Comparison of ENCODE assay signal across 7 cellular contexts in the genomic region with DNA sequence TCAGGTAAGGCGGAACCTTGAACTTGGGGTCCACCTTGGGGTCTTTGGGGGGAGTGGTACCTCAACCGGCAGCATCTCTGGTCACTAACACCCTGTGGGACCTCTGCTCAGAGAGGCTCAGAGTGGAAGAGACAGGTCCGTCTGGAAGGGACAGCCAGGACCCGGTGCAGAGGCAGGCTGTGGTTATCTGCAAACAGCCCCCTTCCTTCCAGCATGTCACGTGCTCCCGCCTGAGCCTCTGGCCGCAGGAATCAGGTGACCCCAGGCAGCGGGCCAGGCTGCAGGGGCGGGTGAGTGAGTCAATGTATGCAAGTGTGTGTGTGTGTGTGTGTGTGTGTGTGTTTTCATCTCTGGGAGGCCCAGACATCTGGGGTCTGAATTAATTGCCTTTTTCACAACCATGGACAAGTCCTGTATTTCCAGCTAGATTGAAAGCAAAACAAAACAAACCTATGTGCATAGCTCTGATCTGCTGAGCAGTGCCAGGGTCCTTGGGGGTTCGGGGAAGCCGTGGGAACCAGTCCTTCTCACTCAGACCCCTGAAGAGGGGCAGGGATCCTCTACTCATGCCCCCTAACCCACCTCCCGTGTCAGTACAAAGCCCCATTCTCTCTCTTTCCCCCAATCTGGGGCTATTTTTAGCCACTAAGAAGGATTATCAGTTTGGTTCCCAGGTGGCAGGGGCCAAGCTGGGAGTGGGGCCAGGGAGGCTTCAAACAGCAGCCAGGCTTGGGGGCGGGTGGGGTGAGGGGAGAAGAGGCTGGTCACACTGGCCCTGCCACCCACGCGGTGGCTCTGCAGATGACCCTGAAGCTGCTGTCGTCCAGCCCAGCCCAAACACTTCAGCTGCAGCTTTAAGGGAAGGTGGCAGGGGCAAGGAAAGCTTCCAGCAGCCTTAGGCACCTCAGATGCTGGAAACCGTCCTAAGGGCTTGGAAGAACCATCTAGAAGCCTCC. TPM values are rescaled to one million over a fixed set of nuclear protein-coding genes. Genes with fewer than 3 reads are reported as not detected.
A peak's percentile ranks its signal among the peaks of the same experiment; 100 is the strongest.
DNase-seq lines count a peak whose midpoint lies in the region; FAIRE-seq and TF ChIP-seq lines count a peak whose summit lies in the region.

No MANE protein-coding gene starts in this region.

- peak; percentile 76 for FAIRE-seq in GM18507 (lab: Jason Lieb, UNC)

- peaks cover 4 to 13% of the 10 kb centered on the region in 2 donors for H3K9me3 ChIP-seq in right atrium auricular region

- peak; percentile 80 for DNase-seq in GM18507 (ENCODE audit: extremely low spot score, insufficient read length, low read depth)
- peak in 75 of 76 experiments; percentile 47 to 99 (median 96) for DNase-seq in HUDEP-2 (lab: John Stamatoyannopoulos, UW; ENCODE audit: unreplicated experiment in 76 of 76)
- peak; percentile 75 for DNase-seq in SK-N-DZ (ENCODE audit: low spot score)
- DNase-seq in astrocyte of the hippocampus (ENCODE audit: low read depth, low spot score), result peak; percentile 97
- DNase-seq in right atrium auricular region (ENCODE audit: low spot score), result peak; percentile 84
- no peak for DNase-seq in NAMALWA (ENCODE audit: low spot score)

- no peak overlapping the region for H3K9ac ChIP-seq in rectal smooth muscle tissue (ENCODE audit: low read length)

- peak overlapping the region in 1 of 2 donors; percentile 28 for H3K4me3 ChIP-seq in right atrium auricular region
- peak overlapping the region; percentile 46 for H3K4me3 ChIP-seq in rectal smooth muscle tissue (ENCODE audit: low read length)

- H3K36me3 ChIP-seq in right atrium auricular region (no peaks in the 10 kb centered on the region), rectal smooth muscle tissue (ENCODE audit: control insufficient read depth, insufficient read depth, low read length) (no peaks in the 10 kb centered on the region)

- H3K27ac ChIP-seq in right atrium auricular region (peak overlapping the region; percentile 76 to 92), rectal smooth muscle tissue (ENCODE audit: low read depth, low read length) (peak overlapping the region; percentile 37)

- no peaks in the 10 kb centered on the region for H3K27me3 ChIP-seq in right atrium auricular region
- H3K27me3 ChIP-seq in rectal smooth muscle tissue (ENCODE audit: control insufficient read depth, insufficient read depth, low read length), result no peaks in the 10 kb centered on the region

- H3K4me1 ChIP-seq in right atrium auricular region (peaks cover 0 to 26% of the 10 kb centered on the region in 2 donors), rectal smooth muscle tissue (ENCODE audit: control insufficient read depth, insufficient read depth, low read length) (peaks cover 10% of the 10 kb centered on the region)

- no peak for TF ChIP-seq CTCF in right atrium auricular region (IDR thresholded peaks at IDR 0.05)

RNA-seq across cellular contexts. Expression of a gene that starts 31.4 kb away (rescaled TPM):
- 24.1 and 31.8 TPM in 2 replicates for polyA plus RNA-seq in SK-N-DZ (2014; cell fraction: cytosol; rRNA removed)
- polyA plus RNA-seq in SK-N-DZ (2014; cell fraction: nucleus; rRNA removed), result 22.3 and 25.7 TPM in 2 replicates
- 10 to 100 TPM; 19.4 to 20.5 TPM for total RNA-seq in right atrium auricular region
